Comparison of ENCODE assay signal across 10 cellular contexts in the genomic region with DNA sequence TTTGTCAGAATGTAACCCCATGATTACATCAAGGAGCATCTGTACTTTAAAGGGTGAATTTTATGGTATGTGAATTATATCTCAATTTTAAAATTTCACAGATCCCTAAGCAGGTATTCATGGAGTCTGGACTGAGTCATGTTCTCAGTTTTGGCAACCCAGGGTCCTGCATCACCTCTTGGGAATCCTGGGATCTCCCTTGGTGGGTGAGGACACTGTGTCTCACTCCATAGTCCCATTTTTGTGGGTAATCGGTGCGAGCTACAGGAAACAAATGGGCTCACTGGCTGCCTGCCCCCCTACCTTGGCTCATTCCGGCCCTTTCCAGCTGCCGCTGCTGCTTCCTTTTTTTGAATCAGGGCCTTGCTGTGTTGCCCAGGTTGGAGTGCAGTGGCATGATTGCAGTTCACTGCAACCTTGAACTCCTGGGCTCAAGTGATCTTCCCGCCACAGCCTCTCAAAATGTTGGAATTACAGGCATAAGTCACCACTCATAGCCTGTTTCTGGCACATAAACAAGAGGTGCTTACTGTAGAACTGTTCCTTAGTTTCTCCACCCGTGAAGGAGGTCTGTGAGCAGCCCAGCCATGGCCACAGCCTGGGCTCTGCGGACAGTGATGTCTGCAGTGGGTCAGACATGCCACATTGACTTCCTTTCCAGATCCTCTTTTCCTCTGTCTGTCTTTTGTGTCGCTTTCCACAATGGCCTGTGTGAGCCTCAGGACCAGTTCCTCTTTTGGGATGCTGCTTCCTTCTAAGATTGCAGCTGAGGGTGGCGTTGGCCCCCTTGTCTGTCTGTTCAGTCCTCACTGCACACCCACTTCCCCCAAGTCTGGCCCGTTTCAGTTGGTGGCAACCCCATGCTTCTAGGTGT. TPM values are rescaled to one million over a fixed set of nuclear protein-coding genes. Genes with fewer than 3 reads are reported as not detected.
A peak's percentile ranks its signal among the peaks of the same experiment; 100 is the strongest.
DNase-seq lines count a peak whose midpoint lies in the region; ATAC-seq and TF ChIP-seq lines count a peak whose summit lies in the region.
"Had no signal": no experiment of that assay in that cellular context is flagged by ENCODE, and none has a peak within 500 bp of the region (broad histone marks: within the 10 kb centered on the region; RNA-seq: fewer than 3 reads in every experiment).

No MANE protein-coding gene starts in this region.

- H3K4me1 ChIP-seq in adrenal gland (replicated peaks in 1 of 2), result peaks cover 0 to 4% of the 10 kb centered on the region in 2 donors
- peaks cover 8 to 14% of the 10 kb centered on the region in 2 donors for H3K4me1 ChIP-seq in neuronal stem cell (ENCODE audit: control insufficient read depth in 2 of 2, insufficient read depth in 1 of 2, low read depth in 1 of 2, low read length in 2 of 2)

- H4K91ac ChIP-seq in neuronal stem cell (ENCODE audit: low read depth, low read length, poor library complexity), result no peak overlapping the region

- no peak overlapping the region for H4K8ac ChIP-seq in neuronal stem cell (ENCODE audit: low read depth, low read length)

- no peak for TF ChIP-seq POLR2A in adrenal gland (IDR thresholded peaks at IDR 0.05)

- H2AK5ac ChIP-seq in neuronal stem cell (ENCODE audit: low read depth, low read length), result peak overlapping the region; percentile 51

- no peak overlapping the region for H2BK120ac ChIP-seq in neuronal stem cell (ENCODE audit: low read depth, low read length)

- intact Hi-C loops in adrenal gland (cut with DNase I), result no loop called here

- H3K36me3 ChIP-seq in adrenal gland (replicated peaks in 1 of 2) (no peaks in the 10 kb centered on the region), neuronal stem cell (replicated peaks in 1 of 2; ENCODE audit: control insufficient read depth in 2 of 2, insufficient read depth in 2 of 2, low read length in 2 of 2) (no peaks in the 10 kb centered on the region)

- no peak overlapping the region for H3K14ac ChIP-seq in neuronal stem cell (ENCODE audit: low read length)

- peak; percentile 18 for ATAC-seq in GM19324 (IDR thresholded peaks at IDR 0.05; ENCODE audit: low FRiP score, unreplicated experiment)
- peak; percentile 26 for ATAC-seq in HG03432 (IDR thresholded peaks at IDR 0.05; ENCODE audit: unreplicated experiment)

- peak overlapping the region; percentile 92 for H3K18ac ChIP-seq in neuronal stem cell (ENCODE audit: low read length)

- H2BK15ac ChIP-seq in neuronal stem cell (ENCODE audit: low read length), result peak overlapping the region; percentile 68

- H2BK12ac ChIP-seq in neuronal stem cell (ENCODE audit: low read length), result no peak overlapping the region

- H3K4me3 Mint-ChIP-seq in progenitor cell of endocrine pancreas (ENCODE audit: low read depth), result no peak overlapping the region

- no peaks in the 10 kb centered on the region for H3K79me1 ChIP-seq in neuronal stem cell (ENCODE audit: low read depth, low read length)

- 57 to 78% (median 69%) methylated on average over 10 of the region's 10 CpGs for WGBS in adrenal gland, 4 donors
- WGBS in neuronal stem cell (ENCODE audit: extremely low coverage in 2 of 2, insufficient read length in 2 of 2, insufficient replicate concordance in 1 of 2), 2 donors, result no CpG with 5 or more reads among the region's 10 CpGs

- no peak overlapping the region for H3K4ac ChIP-seq in neuronal stem cell (ENCODE audit: low read length)

- no peak overlapping the region for H3K4me2 ChIP-seq in neuronal stem cell (ENCODE audit: insufficient read depth, low read length, poor library complexity, severe bottlenecking)

- no peak overlapping the region for H3K9ac ChIP-seq in neuronal stem cell (ENCODE audit: low read depth, low read length, poor library complexity)

- H3K9me3 ChIP-seq in adrenal gland (replicated peaks in 1 of 3), result no peaks in the 10 kb centered on the region
- no peaks in the 10 kb centered on the region for H3K9me3 ChIP-seq in neuronal stem cell (replicated peaks in 1 of 2; ENCODE audit: control insufficient read depth in 2 of 2, insufficient read depth in 1 of 2, low read depth in 1 of 2, low read length in 2 of 2)

- peaks cover 5% of the 10 kb centered on the region for H3K4me1 Mint-ChIP-seq in progenitor cell of endocrine pancreas (ENCODE audit: low read depth)

- H3K27ac ChIP-seq in adrenal gland (peak overlapping the region in 3 of 5 donors; percentile 41 to 89 (median 59)), neuronal stem cell (replicated peaks; ENCODE audit: low read length) (no peak overlapping the region)

- TF ChIP-seq CTCF in adrenal gland (IDR thresholded peaks at IDR 0.05) (no peak), progenitor cell of endocrine pancreas (IDR thresholded peaks at IDR 0.05; ENCODE audit: unreplicated experiment) (no peak)

- peaks cover 14% of the 10 kb centered on the region for H3K27me3 Mint-ChIP-seq in progenitor cell of endocrine pancreas

- H2BK5ac ChIP-seq in neuronal stem cell (ENCODE audit: low read length), result no peak overlapping the region

- H3K27ac Mint-ChIP-seq in progenitor cell of endocrine pancreas, result no peak overlapping the region

- H3K27me3 ChIP-seq in adrenal gland (no peaks in the 10 kb centered on the region), neuronal stem cell (ENCODE audit: control insufficient read depth in 3 of 3, insufficient read depth in 3 of 3, low read depth in 1 of 3, low read length in 3 of 3) (no peaks in the 10 kb centered on the region)

- DNase-seq in adrenal gland (peak in 4 of 7 donors; percentile 45 to 68 (median 54)), neuronal stem cell (ENCODE audit: low spot score) (no peak), GM19240 (ENCODE audit: insufficient read length, low spot score) (no peak), DMS79 (lab: John Stamatoyannopoulos, UW) (no peak), progenitor cell of endocrine pancreas (ENCODE audit: low spot score, unreplicated experiment) (no peak)
- DNase-seq in stimulated activated CD4-positive, alpha-beta T cell treated with anti-CD3 and anti-CD28 coated beads, Interleukin-4, amount 100 ng/mL, for 24 hours, result no peak

- H3K23ac ChIP-seq in neuronal stem cell (ENCODE audit: low read depth, low read length, poor library complexity), result no peak overlapping the region

- no peaks in the 10 kb centered on the region for H3K36me3 Mint-ChIP-seq in progenitor cell of endocrine pancreas (ENCODE audit: insufficient read depth)

- peak overlapping the region; percentile 12 for H2AFZ ChIP-seq in neuronal stem cell (ENCODE audit: low read length)

- H3K4me3 ChIP-seq in adrenal gland (no peak overlapping the region), neuronal stem cell (ENCODE audit: low read length in 2 of 2) (no peak overlapping the region)

- H3K9me3 Mint-ChIP-seq in progenitor cell of endocrine pancreas (ENCODE audit: low read depth), result no peaks in the 10 kb centered on the region

RNA-seq across cellular contexts. Expression of a gene that starts 14.5 kb away (rescaled TPM):
- total RNA-seq in adrenal gland, result 10 to 100 TPM in 4 of 8 donors, 1 to 10 TPM in 4; 4.5 to 16.2 (median 9.3) TPM
- 1 to 10 TPM; 2.0 to 7.6 (median 5.5) TPM for polyA plus RNA-seq in adrenal gland
- 8.1 TPM for polyA plus RNA-seq in neuronal stem cell (2013, experiment 1 of 2)
- polyA plus RNA-seq in neuronal stem cell (2013, experiment 2 of 2), result 8.1 TPM
- total RNA-seq in progenitor cell of endocrine pancreas, result 1.2 and 1.4 TPM in 2 replicates
- total RNA-seq: fibroblast of villous mesenchyme had no signal

RNA-seq across cellular contexts. Expression of a gene that starts 51.5 kb away (rescaled TPM):
- total RNA-seq in adrenal gland (not detected), progenitor cell of endocrine pancreas (not detected in 2 replicates)
- not detected for polyA plus RNA-seq in adrenal gland
- polyA plus RNA-seq in neuronal stem cell (2013, experiment 1 of 2), result not detected
- not detected for polyA plus RNA-seq in neuronal stem cell (2013, experiment 2 of 2)
- total RNA-seq: activated CD8-positive, alpha-beta memory T cell treated with anti-CD3 and anti-CD28 coated beads for 36 hours; fibroblast of villous mesenchyme had no signal

Comparison
In these comparisons a context has a peak if more than half of its experiments do, and no peak if none do; other contexts are left out.
1. DNase-seq: peak in adrenal gland (4 of 7); none in neuronal stem cell (single experiment), GM19240 (single experiment), stimulated activated CD4-positive, alpha-beta T cell treated with anti-CD3 and anti-CD28 coated beads, Interleukin-4, amount 100 ng/mL, for 24 hours (single experiment), DMS79 (single experiment) and progenitor cell of endocrine pancreas (single experiment).